17 cellular contexts compared by ENCODE assay signal in the genomic region with DNA sequence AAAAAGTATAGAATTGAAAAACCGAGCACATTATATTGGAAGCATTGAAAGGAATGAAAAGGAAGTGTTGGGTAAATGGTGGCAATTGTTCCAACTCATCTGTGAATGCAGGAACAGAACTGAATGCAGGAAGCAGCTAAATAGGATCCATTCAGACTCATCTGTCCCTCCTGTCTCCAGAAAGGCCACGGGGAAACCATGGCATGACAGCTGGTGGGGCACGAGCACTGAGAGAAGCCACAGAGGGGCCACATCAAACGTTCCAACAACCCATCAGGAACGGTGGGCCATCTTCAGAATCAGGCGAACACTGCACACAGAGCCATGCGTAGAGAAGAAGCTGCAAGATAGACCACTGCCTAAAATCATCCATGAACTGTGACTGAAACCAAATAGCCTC.
DNase-seq lines count a peak whose midpoint lies in the region; ATAC-seq, FAIRE-seq and TF ChIP-seq lines count a peak whose summit lies in the region.
"Had no signal": no experiment of that assay in that cellular context is flagged by ENCODE, and none has a peak within 500 bp of the region (broad histone marks: within the 10 kb centered on the region; RNA-seq: fewer than 3 reads in every experiment).

No MANE protein-coding gene starts in this region.

- H2BK20ac ChIP-seq in H9 (ENCODE audit: low read depth, low read length, poor library complexity, severe bottlenecking) = no peak overlapping the region
- no peak overlapping the region for H2BK20ac ChIP-seq in H1 (ENCODE audit: low read length)

- H3K79me2 ChIP-seq in H9 (ENCODE audit: insufficient read depth, low read length) (no peaks in the 10 kb centered on the region), H1 (ENCODE audit: control insufficient read depth in 1 of 2, insufficient read depth in 2 of 2, low read length in 2 of 2) (no peaks in the 10 kb centered on the region)

- TF ChIP-seq CTCF in H9 (conservative IDR thresholded peaks at IDR 0.05) (no peak), H1 (IDR thresholded peaks at IDR 0.05; ENCODE audit: control extremely low read depth in 1 of 3, insufficient read depth in 1 of 3, low read depth in 1 of 3, low read length in 3 of 3) (no peak), vagina (IDR thresholded peaks at IDR 0.05) (no peak)

- H3K36me3 ChIP-seq in H1 (ENCODE audit: control insufficient read depth in 2 of 4, insufficient read depth in 4 of 4, low read length in 3 of 4) = no peaks in the 10 kb centered on the region
- H3K36me3 ChIP-seq in vagina = no peaks in the 10 kb centered on the region

- no peak overlapping the region for H2AK5ac ChIP-seq in H9 (ENCODE audit: insufficient read length, low read length)
- H2AK5ac ChIP-seq in H1 (ENCODE audit: low read depth, low read length) = no peak overlapping the region

- H3K27ac Mint-ChIP-seq in H9 = no peak overlapping the region
- H3K27ac Mint-ChIP-seq in activated CD4-positive, alpha-beta T cell treated with anti-CD3 and anti-CD28 coated beads for 36 hours = no peak overlapping the region
- H3K27ac Mint-ChIP-seq: B cell; CD14-positive monocyte; CD8-positive, alpha-beta T cell had no signal

- TF ChIP-seq POLR2A in H1 (IDR thresholded peaks at IDR 0.05; ENCODE audit: control extremely low read depth in 1 of 2, low read depth in 2 of 2, low read length in 2 of 2) (no peak), vagina (IDR thresholded peaks at IDR 0.05) (no peak)

- H2BK12ac ChIP-seq in H9 (ENCODE audit: insufficient read length, low read depth, low read length) = no peak overlapping the region
- no peak overlapping the region for H2BK12ac ChIP-seq in H1 (ENCODE audit: low read depth, low read length)

- H4K91ac ChIP-seq in H9 (ENCODE audit: insufficient read length, low read depth, low read length) (no peak overlapping the region), H1 (replicated peaks; ENCODE audit: insufficient read length, low read length) (no peak overlapping the region)

- H3K4me1 ChIP-seq in H9 (ENCODE audit: insufficient read depth, low read length) = no peaks in the 10 kb centered on the region; the same call in 1 of the 2 replicates
- H3K4me1 ChIP-seq in H1 (replicated peaks in 1 of 4; ENCODE audit: control insufficient read depth in 3 of 4, insufficient read depth in 4 of 4, low read length in 3 of 4) = no peaks in the 10 kb centered on the region
- no peaks in the 10 kb centered on the region for H3K4me1 ChIP-seq in vagina
- H3K4me1 ChIP-seq: Caco-2 had no signal

- DNase-seq in Ammon's horn (ENCODE audit: low spot score) (peak; percentile 11), H9 (no peak), H1 (ENCODE audit: low read depth in 1 of 2, low spot score in 2 of 2) (no peak), myocyte (ENCODE audit: low read depth) (peak; percentile 54), vagina (ENCODE audit: extremely low spot score in 2 of 2) (no peak), kidney tubule cell (ENCODE audit: low spot score) (no peak)
- DNase-seq in activated CD8-positive, alpha-beta memory T cell treated with anti-CD3 and anti-CD28 coated beads for 24 hours = no peak
- DNase-seq in activated CD4-positive, alpha-beta T cell treated with anti-CD3 and anti-CD28 coated beads for 36 hours = no peak
- DNase-seq: ACHN; Caco-2; CD8-positive, alpha-beta T cell; GF-D8; IMR-90 had no signal

- H3K9me3 ChIP-seq in H9 (ENCODE audit: control insufficient read depth, low read depth, low read length) = no peaks in the 10 kb centered on the region
- no peaks in the 10 kb centered on the region for H3K9me3 ChIP-seq in H1 (ENCODE audit: insufficient read depth in 2 of 2, low read depth in 1 of 2, low read length in 1 of 2)
- no peaks in the 10 kb centered on the region for H3K9me3 ChIP-seq in vagina
- H3K9me3 ChIP-seq: Caco-2 had no signal

- intact Hi-C loops in activated CD4-positive, alpha-beta T cell treated with anti-CD3 and anti-CD28 coated beads for 36 hours (cut with DNase I, micrococcal nuclease) = no loop called here
- intact Hi-C loops in vagina (cut with DNase I) = no loop called here

- H3K4me3 ChIP-seq in H1 (ENCODE audit: extremely low read depth in 1 of 4, insufficient read depth in 2 of 4, low read depth in 3 of 4, low read length in 4 of 4) (no peak overlapping the region), vagina (no peak overlapping the region)

- H3K4me3 Mint-ChIP-seq in H9 = no peak overlapping the region
- H3K4me3 Mint-ChIP-seq in activated CD4-positive, alpha-beta T cell treated with anti-CD3 and anti-CD28 coated beads for 36 hours = no peak overlapping the region
- H3K4me3 Mint-ChIP-seq: B cell; CD14-positive monocyte; CD8-positive, alpha-beta T cell had no signal

- H3K23ac ChIP-seq in H9 (ENCODE audit: insufficient read length, low read depth, low read length) (no peak overlapping the region), H1 (ENCODE audit: insufficient read length) (no peak overlapping the region)

- H2BK120ac ChIP-seq in H9 (ENCODE audit: low read depth, low read length, poor library complexity, severe bottlenecking) (no peak overlapping the region), H1 (replicated peaks; ENCODE audit: low read depth, low read length) (no peak overlapping the region)

- H2AFZ ChIP-seq in H9 (ENCODE audit: low read length) (no peak overlapping the region), H1 (ENCODE audit: low read length) (peak overlapping the region; percentile 49; the same call in 1 of the 2 replicates)

- no peak overlapping the region for H3T11ph ChIP-seq in H9 (ENCODE audit: low read length)

- no peaks in the 10 kb centered on the region; a peak in 2 of 7 replicates for H3K36me3 Mint-ChIP-seq in H9 (ENCODE audit: insufficient read depth in 1 of 3, low read depth in 3 of 3)
- no peaks in the 10 kb centered on the region for H3K36me3 Mint-ChIP-seq in activated CD4-positive, alpha-beta T cell treated with anti-CD3 and anti-CD28 coated beads for 36 hours (ENCODE audit: low read depth)
- H3K36me3 Mint-ChIP-seq: CD14-positive monocyte; CD8-positive, alpha-beta T cell had no signal

- no peak for TF ChIP-seq EP300 in H1 (IDR thresholded peaks at IDR 0.05; ENCODE audit: borderline replicate concordance in 1 of 2, low read depth in 2 of 2, low read length in 2 of 2)

- H3K27me3 Mint-ChIP-seq in H9 (ENCODE audit: low read depth) = peaks cover 3% of the 10 kb centered on the region; the same call in 1 of the 2 replicates
- no peaks in the 10 kb centered on the region for H3K27me3 Mint-ChIP-seq in activated CD4-positive, alpha-beta T cell treated with anti-CD3 and anti-CD28 coated beads for 36 hours

- TF ChIP-seq RAD21 in H1 (IDR thresholded peaks at IDR 0.05 in 1 of 2, conservative IDR thresholded peaks at IDR 0.05 in 1 of 2; ENCODE audit: low read depth in 2 of 2, low read length in 2 of 2) = no peak

- H3K4me2 ChIP-seq in H9 (ENCODE audit: insufficient read depth, insufficient read length, low read length) = no peak overlapping the region
- H3K4me2 ChIP-seq in H1 (ENCODE audit: insufficient read depth in 1 of 2, low read depth in 2 of 2, low read length in 2 of 2) = no peak overlapping the region

- H3K27ac ChIP-seq in H9 (ENCODE audit: insufficient read length, low read depth, low read length) = no peak overlapping the region
- no peak overlapping the region for H3K27ac ChIP-seq in H1 (ENCODE audit: low read depth, low read length)
- no peak overlapping the region for H3K27ac ChIP-seq in vagina

- no peak overlapping the region for H3K56ac ChIP-seq in H9 (ENCODE audit: insufficient read length, low read depth, low read length)
- no peak overlapping the region for H3K56ac ChIP-seq in H1 (replicated peaks; ENCODE audit: insufficient read length, low read depth, low read length)

- no peak for FAIRE-seq in H1 (lab: Jason Lieb, UNC)
- FAIRE-seq: GM19239 had no signal

- WGBS in H9 (ENCODE audit: extremely low coverage, insufficient read length, low lambda C conversion rate) = no CpG with 5 or more reads among the region's 7 CpGs
- 76% methylated on average over 7 of the region's 7 CpGs; no CpG with 5 or more reads in 1 of the 2 experiments for WGBS in H1 (ENCODE audit: extremely low coverage in 1 of 2, insufficient coverage in 1 of 2, insufficient read length in 1 of 2, insufficient replicate concordance in 2 of 2, low coverage in 1 of 2, low lambda C conversion rate in 2 of 2, missing lambda C conversion rate in 1 of 2), 2 experiments

- no peak for ATAC-seq in activated CD4-positive, alpha-beta T cell treated with anti-CD3 and anti-CD28 coated beads for 36 hours
- ATAC-seq: CD8-positive, alpha-beta T cell; HCT116 had no signal

- H3K9me3 Mint-ChIP-seq in H9 = peaks cover 5 to 10% of the 10 kb centered on the region in 2 experiments; a peak in 4 of 5 replicates
- H3K9me3 Mint-ChIP-seq in activated CD4-positive, alpha-beta T cell treated with anti-CD3 and anti-CD28 coated beads for 36 hours (ENCODE audit: low read depth) = peaks cover 2% of the 10 kb centered on the region

- H3K23me2 ChIP-seq in H9 (ENCODE audit: insufficient read length, low read depth, low read length, poor library complexity, severe bottlenecking) (no peaks in the 10 kb centered on the region), H1 (ENCODE audit: low read depth, low read length) (no peaks in the 10 kb centered on the region)

- H2BK5ac ChIP-seq in H9 (ENCODE audit: insufficient read length, low read length) = no peak overlapping the region
- no peak overlapping the region for H2BK5ac ChIP-seq in H1 (ENCODE audit: low read depth, low read length)

- no peaks in the 10 kb centered on the region; a peak in 1 of 4 replicates for H3K4me1 Mint-ChIP-seq in H9
- H3K4me1 Mint-ChIP-seq in activated CD4-positive, alpha-beta T cell treated with anti-CD3 and anti-CD28 coated beads for 36 hours = no peaks in the 10 kb centered on the region
- H3K4me1 Mint-ChIP-seq: B cell, CD14-positive monocyte had no signal

- H3K27me3 ChIP-seq in H9 (ENCODE audit: insufficient read depth, low read length) (no peaks in the 10 kb centered on the region), H1 (replicated peaks in 1 of 4; ENCODE audit: control insufficient read depth in 3 of 4, extremely low read depth in 1 of 4, insufficient read depth in 3 of 4, low read length in 3 of 4) (no peaks in the 10 kb centered on the region), vagina (no peaks in the 10 kb centered on the region)

- H4K20me1 ChIP-seq in H9 (ENCODE audit: control insufficient read depth, insufficient read depth, insufficient read length) (no peaks in the 10 kb centered on the region), H1 (replicated peaks in 1 of 2; ENCODE audit: control insufficient read depth in 1 of 2, insufficient read depth in 2 of 2, low read length in 2 of 2) (no peaks in the 10 kb centered on the region)

- no peak overlapping the region for H3K4ac ChIP-seq in H9 (ENCODE audit: low read depth, low read length)
- H3K4ac ChIP-seq in H1 (replicated peaks; ENCODE audit: insufficient read length, low read depth, low read length) = no peak overlapping the region

- no peak overlapping the region for H4K5ac ChIP-seq in H9 (ENCODE audit: insufficient read length, low read depth, low read length)
- no peak overlapping the region for H4K5ac ChIP-seq in H1 (ENCODE audit: insufficient read length, low read depth, low read length)

- H3K79me1 ChIP-seq in H9 (ENCODE audit: insufficient read depth, low read depth, low read length, poor library complexity, severe bottlenecking) = no peaks in the 10 kb centered on the region
- no peaks in the 10 kb centered on the region for H3K79me1 ChIP-seq in H1 (ENCODE audit: low read depth, low read length)

- POLR2A ChIA-PET in H1 (lab: Charles Lee; ENCODE audit: partially characterized antibody) = no interaction called here
- POLR2A ChIA-PET in activated CD4-positive, alpha-beta T cell treated with anti-CD3 and anti-CD28 coated beads for 36 hours (lab: Charles Lee) = no interaction called here

- H2BK15ac ChIP-seq in H9 (ENCODE audit: low read depth, low read length) (no peak overlapping the region), H1 (ENCODE audit: low read length) (no peak overlapping the region)

- no peak overlapping the region for H4K8ac ChIP-seq in H9 (replicated peaks; ENCODE audit: insufficient read length, low read depth, low read length)
- no peak overlapping the region for H4K8ac ChIP-seq in H1 (ENCODE audit: extremely low read depth, insufficient read depth, low read length)

- H3K18ac ChIP-seq in H9 (ENCODE audit: insufficient read length, low read depth, low read length) = no peak overlapping the region
- H3K18ac ChIP-seq in H1 (ENCODE audit: extremely low read depth, low read length) = no peak overlapping the region

- CTCF ChIA-PET in H1 (lab: Charles Lee; ENCODE audit: partially characterized antibody) = interaction anchor here (1.0 to 1.4 kb wide), 3 partner anchors 11 to 48 kb away, joined by 3 to 7 read pairs (median 3); no protein-coding TSS in a partner anchor
- CTCF ChIA-PET in activated CD4-positive, alpha-beta T cell treated with anti-CD3 and anti-CD28 coated beads for 36 hours (lab: Charles Lee) = no interaction called here

- peak overlapping the region; percentile 75; the same call in 1 of the 2 replicates for H3K14ac ChIP-seq in H9 (ENCODE audit: insufficient read depth, low read length)
- no peak overlapping the region for H3K14ac ChIP-seq in H1 (ENCODE audit: insufficient read length)

- no peak overlapping the region for H3K9ac ChIP-seq in H9 (ENCODE audit: extremely low read depth, insufficient read length, low read length)
- no peak overlapping the region for H3K9ac ChIP-seq in H1 (replicated peaks in 1 of 4; ENCODE audit: extremely low read depth in 1 of 4, low read depth in 3 of 4, low read length in 3 of 4)

Comparison
In these comparisons a context has a peak if more than half of its experiments do, and no peak if none do; other contexts are left out.
1. DNase-seq: peak in Ammon's horn (single experiment) and myocyte (single experiment); none in H9 (single experiment), H1 (0 of 2), activated CD8-positive, alpha-beta memory T cell treated with anti-CD3 and anti-CD28 coated beads for 24 hours (single experiment), activated CD4-positive, alpha-beta T cell treated with anti-CD3 and anti-CD28 coated beads for 36 hours (single experiment), vagina (0 of 2) and kidney tubule cell (single experiment).